Comparison of ENCODE assay signal across 8 cellular contexts in the genomic region with DNA sequence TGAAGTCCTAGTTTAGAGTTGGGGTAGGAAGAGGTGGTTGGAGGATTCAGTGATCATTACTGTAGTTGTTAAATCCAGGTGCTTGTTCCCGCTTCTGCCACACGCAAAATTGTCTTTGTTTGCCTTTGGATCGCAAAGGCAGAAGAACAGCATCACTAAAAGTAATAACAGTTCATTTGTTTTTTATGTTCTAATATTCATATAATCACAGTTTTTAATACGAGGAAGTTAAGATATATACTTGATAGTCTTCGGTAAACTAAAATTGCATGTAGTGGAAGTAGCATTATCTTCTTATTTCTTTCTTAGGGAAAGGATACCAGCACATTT. TPM values are rescaled to one million over a fixed set of nuclear protein-coding genes. Genes with fewer than 3 reads are reported as not detected.
DNase-seq lines count a peak whose midpoint lies in the region; ATAC-seq and TF ChIP-seq lines count a peak whose summit lies in the region.

No MANE protein-coding gene starts in this region.

- H3K4me2 ChIP-seq in IMR-90 (ENCODE audit: low read depth, low read length): peak overlapping the region; percentile 88

- no peak overlapping the region for H3K23ac ChIP-seq in IMR-90 (ENCODE audit: low read depth, low read length)

- peak overlapping the region; percentile 94 for H3K4me3 ChIP-seq in IMR-90 (ENCODE audit: insufficient read depth, low read depth, low read length)

- no peaks in the 10 kb centered on the region for H3K9me3 ChIP-seq in IMR-90 (ENCODE audit: control insufficient read depth, insufficient read depth, low read length)

- H3K36me3 Mint-ChIP-seq in chondrocyte (ENCODE audit: low read depth): no peaks in the 10 kb centered on the region
- H3K36me3 Mint-ChIP-seq in natural killer cell: no peaks in the 10 kb centered on the region

- no peak for TF ChIP-seq CTCF in IMR-90 (conservative IDR thresholded peaks at IDR 0.05; ENCODE audit: low read depth, low read length)
- TF ChIP-seq CTCF in chondrocyte (IDR thresholded peaks at IDR 0.05): no peak
- TF ChIP-seq CTCF in natural killer cell (IDR thresholded peaks at IDR 0.05): no peak
- TF ChIP-seq CTCF in GM20000 (IDR thresholded peaks at IDR 0.05; ENCODE audit: extremely low read depth, missing control alignments): no peak

- peak overlapping the region; percentile 76 for H3K4ac ChIP-seq in IMR-90 (ENCODE audit: low read depth, low read length)

- peaks cover 3 to 45% of the 10 kb centered on the region in 2 experiments for H3K79me1 ChIP-seq in IMR-90 (ENCODE audit: low read depth in 1 of 2, low read length in 2 of 2)

- H3K27me3 Mint-ChIP-seq in chondrocyte (ENCODE audit: low read depth) (no peaks in the 10 kb centered on the region), natural killer cell (ENCODE audit: low read depth in 2 of 2) (no peaks in the 10 kb centered on the region)

- CTCF ChIA-PET in IMR-90 (lab: Yijun Ruan, JAX): no interaction called here
- CTCF ChIA-PET in HEK293T (lab: Yijun Ruan, JAX): no interaction called here

- no peak for TF ChIP-seq RAD21 in IMR-90 (IDR thresholded peaks at IDR 0.05; ENCODE audit: low read length)

- no peaks in the 10 kb centered on the region for H3K4me1 ChIP-seq in IMR-90 (ENCODE audit: control insufficient read depth, insufficient read depth, low read length)

- no peak overlapping the region for H2AK5ac ChIP-seq in IMR-90 (ENCODE audit: low read depth, low read length)

- H2AK9ac ChIP-seq in IMR-90 (replicated peaks; ENCODE audit: low read depth, low read length, poor library complexity): no peak overlapping the region

- H2AFZ ChIP-seq in IMR-90 (replicated peaks; ENCODE audit: low read length, poor library complexity): peak overlapping the region; percentile 96

- no peak overlapping the region for H2BK120ac ChIP-seq in IMR-90 (ENCODE audit: low read depth, low read length)

- DNase-seq in IMR-90 (no peak), chondrocyte (ENCODE audit: low spot score) (no peak), natural killer cell (no peak), GM20000 (ENCODE audit: low spot score) (no peak), HEK293T (ENCODE audit: extremely low spot score) (no peak), posterior vena cava (ENCODE audit: low spot score) (no peak)

- no peaks in the 10 kb centered on the region for H3K36me3 ChIP-seq in IMR-90 (ENCODE audit: control insufficient read depth, insufficient read depth, low read length)

- H4K8ac ChIP-seq in IMR-90 (ENCODE audit: low read depth in 2 of 2, low read length in 2 of 2): peak overlapping the region; percentile 62 to 99

- WGBS in IMR-90 (ENCODE audit: extremely low coverage in 2 of 2, insufficient read length in 1 of 2), 2 experiments: no CpG with 5 or more reads among the region's 5 CpGs

- H3K27ac Mint-ChIP-seq in chondrocyte (ENCODE audit: unreplicated experiment) (peak overlapping the region; percentile 97), natural killer cell (peak overlapping the region; percentile 93 to 100)

- H3K9me3 Mint-ChIP-seq in chondrocyte (ENCODE audit: low read depth): no peaks in the 10 kb centered on the region
- no peaks in the 10 kb centered on the region for H3K9me3 Mint-ChIP-seq in natural killer cell

- no peak for TF ChIP-seq POLR2A in IMR-90 (IDR thresholded peaks at IDR 0.05; ENCODE audit: low read depth, low read length)

- H4K91ac ChIP-seq in IMR-90 (ENCODE audit: insufficient read depth, low read depth, low read length): 0 out of 2 replicates have a peak overlapping the region, but pooled peaks have one; percentile 7

- no peaks in the 10 kb centered on the region for H3K27me3 ChIP-seq in IMR-90 (ENCODE audit: control insufficient read depth, insufficient read depth, low read length)

- no peak overlapping the region for H2BK20ac ChIP-seq in IMR-90 (ENCODE audit: low read depth, low read length)

- H3K14ac ChIP-seq in IMR-90 (replicated peaks; ENCODE audit: low read depth, low read length): peak overlapping the region; percentile 39

- H3K18ac ChIP-seq in IMR-90 (ENCODE audit: low read depth, low read length): no peak overlapping the region

- peak overlapping the region; percentile 94 for H2BK5ac ChIP-seq in IMR-90 (ENCODE audit: low read depth, low read length, poor library complexity, severe bottlenecking)

- ATAC-seq in GM19035 (IDR thresholded peaks at IDR 0.05; ENCODE audit: unreplicated experiment) (peak; percentile 1), IMR-90 (ENCODE audit: low read depth) (no peak), natural killer cell (no peak), GM18909 (IDR thresholded peaks at IDR 0.05; ENCODE audit: poor library complexity, unreplicated experiment) (no peak)

- dilution Hi-C loops in IMR-90 (cut with HindIII; ENCODE audit: low sequenced_read_pairs, unreplicated experiment): no loop called here

- peak overlapping the region; percentile 40 for H3K56ac ChIP-seq in IMR-90 (ENCODE audit: extremely low read depth, insufficient read depth, low read length)

- H3K4me1 Mint-ChIP-seq in chondrocyte (ENCODE audit: low read depth) (peaks cover 50% of the 10 kb centered on the region), natural killer cell (peaks cover 39 to 46% of the 10 kb centered on the region in 2 donors)

- peak overlapping the region; percentile 68 for H3K27ac ChIP-seq in IMR-90 (ENCODE audit: insufficient read depth, low read length)

- H2BK15ac ChIP-seq in IMR-90 (ENCODE audit: low read depth, low read length): no peak overlapping the region

- peak overlapping the region; percentile 89 for H3K9ac ChIP-seq in IMR-90 (ENCODE audit: low read depth, low read length)

- TSS peak; percentile 77 for BruUV-seq in IMR-90 (replicated peaks; lab: Mats Ljungman, UMichigan)

- H4K5ac ChIP-seq in IMR-90 (ENCODE audit: low read depth, low read length): peak overlapping the region; percentile 60

- in situ Hi-C loops in IMR-90 (cut with MboI; ENCODE audit: low sequenced_read_pairs): no loop called here

- H3K4me3 Mint-ChIP-seq in chondrocyte (ENCODE audit: unreplicated experiment) (peak overlapping the region; percentile 89), natural killer cell (peak overlapping the region; percentile 97)

- POLR2A ChIA-PET in IMR-90 (lab: Charles Lee; ENCODE audit: unreplicated experiment) (no interaction called here), HEK293T (lab: Yijun Ruan, JAX) (interaction anchor here (1.5 kb wide), 1 partner anchor 44 kb away, joined by 6 read pairs; a partner anchor contains a TSS)

- H4K20me1 ChIP-seq in IMR-90 (ENCODE audit: insufficient read depth, low read length): 0 out of 2 replicates have a peak, but pooled peaks cover 5% of the 10 kb centered on the region

- H3K9me1 ChIP-seq in IMR-90 (ENCODE audit: insufficient read depth, low read length): no peaks in the 10 kb centered on the region

- intact Hi-C loops in IMR-90 (cut with micrococcal nuclease): loop anchor here (5.0 kb wide), 2 partner anchors 45 to 105 kb away; a partner anchor contains a TSS
- intact Hi-C loops in natural killer cell (cut with micrococcal nuclease): loop anchor here (5.0 kb wide), 2 partner anchors 110 to 185 kb away; a partner anchor contains a TSS
- intact Hi-C loops in posterior vena cava (cut with DNase I): no loop called here

TF ChIP-seq in IMR-90, 13 proteins besides CTCF, POLR2A, EP300 and RAD21:
- no peak for TF ChIP-seq RFX5 (IDR thresholded peaks at IDR 0.05; ENCODE audit: low read depth, low read length)
- TF ChIP-seq NFE2L2 (IDR thresholded peaks at IDR 0.05; ENCODE audit: low read depth, low read length): no peak
- TF ChIP-seq FOS (IDR thresholded peaks at IDR 0.05; ENCODE audit: low read depth, low read length): no peak
- no peak for TF ChIP-seq MAFK (IDR thresholded peaks at IDR 0.05; ENCODE audit: low read depth, low read length)
- TF ChIP-seq BHLHE40 (IDR thresholded peaks at IDR 0.05; ENCODE audit: low read depth, low read length): no peak

TF ChIP-seq in HEK293T, 16 proteins besides CTCF, POLR2A, EP300 and RAD21:
- TF ChIP-seq FOXM1 (IDR thresholded peaks at IDR 0.05; ENCODE audit: borderline replicate concordance) (no peak), HDGF (IDR thresholded peaks at IDR 0.05; ENCODE audit: borderline replicate concordance) (no peak), ARNT (IDR thresholded peaks at IDR 0.05) (no peak), CTBP1 (IDR thresholded peaks at IDR 0.05; ENCODE audit: borderline replicate concordance) (no peak)

RNA-seq across cellular contexts. Expression of a gene that starts 0.4 kb away (rescaled TPM):
- 41.0 and 105 TPM in 2 replicates for total RNA-seq in IMR-90 (2012; rRNA removed)
- 87.0 and 98.7 TPM in 2 replicates for polyA plus RNA-seq in IMR-90 (2012; rRNA removed)
- 10.7 and 24.8 TPM in 2 replicates for polyA plus RNA-seq in IMR-90 (2012; cell fraction: cytosol; rRNA removed)
- polyA plus RNA-seq in IMR-90 (2012; cell fraction: nucleus; rRNA removed; ENCODE audit: low replicate concordance): 1.6 and 15.7 TPM in 2 replicates
- 59.2 to 94.1 TPM (median 66.2 TPM) in 3 replicates for total RNA-seq in chondrocyte
- 10 to 100 TPM; 23.5 to 32.7 (median 30.7) TPM for total RNA-seq in natural killer cell
- 10 to 100 TPM; 60.6 to 69.0 TPM for total RNA-seq in posterior vena cava

RNA-seq across cellular contexts. Expression of a gene that starts 0.7 kb away (rescaled TPM):
- total RNA-seq in IMR-90 (2012; rRNA removed) (9.1 and 10.0 TPM in 2 replicates), chondrocyte (12.0 to 18.0 TPM (median 13.4 TPM) in 3 replicates), natural killer cell (10 to 100 TPM; 54.2 to 62.5 (median 60.1) TPM), posterior vena cava (10 to 100 TPM; 21.2 to 21.5 TPM)
- polyA plus RNA-seq in IMR-90 (2012; rRNA removed): 1.7 and 2.2 TPM in 2 replicates
- 0.30 and 0.34 TPM in 2 replicates for polyA plus RNA-seq in IMR-90 (2012; cell fraction: cytosol; rRNA removed)
- 0.91 and 5.4 TPM in 2 replicates for polyA plus RNA-seq in IMR-90 (2012; cell fraction: nucleus; rRNA removed; ENCODE audit: low replicate concordance)

RNA-seq across cellular contexts. Expression of a gene that starts 43.8 kb away (rescaled TPM):
- total RNA-seq in IMR-90 (2012; rRNA removed) (48.3 and 59.9 TPM in 2 replicates), chondrocyte (29.0 to 38.3 TPM (median 35.8 TPM) in 3 replicates), natural killer cell (100 to 1,000 TPM; 415 to 542 (median 445) TPM), posterior vena cava (100 to 1,000 TPM; 140 to 142 TPM)
- polyA plus RNA-seq in IMR-90 (2012; rRNA removed): 23.8 and 29.2 TPM in 2 replicates
- polyA plus RNA-seq in IMR-90 (2012; cell fraction: cytosol; rRNA removed): 8.6 and 21.0 TPM in 2 replicates
- 32.8 and 76.8 TPM in 2 replicates for polyA plus RNA-seq in IMR-90 (2012; cell fraction: nucleus; rRNA removed; ENCODE audit: low replicate concordance)

Comparison
In these comparisons a context has a peak if more than half of its experiments do, and no peak if none do; other contexts are left out.
1. intact Hi-C loops: an anchor here in IMR-90 (5.0 kb wide) and natural killer cell (5.0 kb wide); none called in posterior vena cava.